ENCODE assay signal across 8 cellular contexts in genomic region chr3:120417272-120417911, GRCh38. TPM values are rescaled to one million over a fixed set of nuclear protein-coding genes. Genes with fewer than 3 reads are reported as not detected.
DNase-seq lines count a peak whose midpoint lies in the region; ATAC-seq and TF ChIP-seq lines count a peak whose summit lies in the region.

No MANE protein-coding gene starts in this region.

- H3K27ac Mint-ChIP-seq in activated CD4-positive, alpha-beta T cell treated with anti-CD3 and anti-CD28 coated beads, Interleukin-2, amount 10 ng/mL, durations not matched to agents 7 days and 5 days: peak overlapping the region; percentile 61

- peak overlapping the region; percentile 71 for H3K4me2 ChIP-seq in BLaER1

- no peaks in the 10 kb centered on the region for H3K9me3 ChIP-seq in BLaER1
- no peaks in the 10 kb centered on the region for H3K9me3 ChIP-seq in liver (ENCODE audit: control insufficient read depth in 4 of 4, low read length in 3 of 4)

- H4K20me1 ChIP-seq in BLaER1: no peaks in the 10 kb centered on the region

- peak overlapping the region; percentile 63 for H3K4me3 ChIP-seq in BLaER1
- peak overlapping the region; percentile 30 to 53 (median 51) for H3K4me3 ChIP-seq in liver (ENCODE audit: low read depth in 1 of 3, low read length in 3 of 3)

- under 1% methylated on average over 9 of the region's 9 CpGs for WGBS in liver

- ATAC-seq in GM19324 (IDR thresholded peaks at IDR 0.05; ENCODE audit: low FRiP score, unreplicated experiment) (peak; percentile 96), HG03460 (IDR thresholded peaks at IDR 0.05; ENCODE audit: unreplicated experiment) (peak; percentile 99)

- H3K27me3 Mint-ChIP-seq in activated CD4-positive, alpha-beta T cell treated with anti-CD3 and anti-CD28 coated beads, Interleukin-2, amount 10 ng/mL, durations not matched to agents 7 days and 5 days: no peaks in the 10 kb centered on the region

- H3K9ac ChIP-seq in BLaER1: peak overlapping the region; percentile 67; the same call in 1 of the 2 replicates
- peak overlapping the region in 1 of 2 donors; percentile 55 for H3K9ac ChIP-seq in liver (ENCODE audit: low read depth in 1 of 2, low read length in 2 of 2)

- H3K36me3 ChIP-seq in BLaER1 (peaks cover 20% of the 10 kb centered on the region), liver (ENCODE audit: control insufficient read depth in 4 of 4, insufficient read depth in 3 of 4, low read depth in 1 of 4, low read length in 3 of 4) (no peaks in the 10 kb centered on the region)

- CTCF ChIA-PET in activated CD4-positive, alpha-beta T cell treated with anti-CD3 and anti-CD28 coated beads, Interleukin-2, amount 10 ng/mL, durations not matched to agents 7 days and 5 days (lab: Charles Lee): interaction anchor here (0.6 to 2.1 kb wide), 21 partner anchors 8 to 1111 kb away, joined by 3 to 18 read pairs (median 4); partner anchors contain the start of gene GSK3B

- no peaks in the 10 kb centered on the region for H3K9me3 Mint-ChIP-seq in activated CD4-positive, alpha-beta T cell treated with anti-CD3 and anti-CD28 coated beads, Interleukin-2, amount 10 ng/mL, durations not matched to agents 7 days and 5 days

- TF ChIP-seq CTCF in liver (IDR thresholded peaks at IDR 0.05; ENCODE audit: low read depth, low read length, missing input control): peak; percentile 97

- H3K4me3 Mint-ChIP-seq in activated CD4-positive, alpha-beta T cell treated with anti-CD3 and anti-CD28 coated beads, Interleukin-2, amount 10 ng/mL, durations not matched to agents 7 days and 5 days: peak overlapping the region; percentile 76

- H3K27ac ChIP-seq in BLaER1 (peak overlapping the region; percentile 37), liver (ENCODE audit: low read depth in 1 of 2, low read length in 2 of 2) (peak overlapping the region; percentile 18 to 51)

- POLR2A ChIA-PET in activated CD4-positive, alpha-beta T cell treated with anti-CD3 and anti-CD28 coated beads, Interleukin-2, amount 10 ng/mL, durations not matched to agents 7 days and 5 days (lab: Charles Lee): interaction anchor here (1.1 kb wide), 1 partner anchor 68 kb away, joined by 4 read pairs; the partner anchor contains the start of gene LRRC58

- H3K27me3 ChIP-seq in BLaER1 (no peaks in the 10 kb centered on the region), liver (ENCODE audit: control insufficient read depth in 4 of 4, insufficient read depth in 4 of 4, low read length in 3 of 4) (no peaks in the 10 kb centered on the region)

- H3K4me1 ChIP-seq in BLaER1 (peaks cover 10% of the 10 kb centered on the region), liver (ENCODE audit: control insufficient read depth in 4 of 4, insufficient read depth in 4 of 4, low read length in 3 of 4) (peaks cover 0 to 32% (median 23%) of the 10 kb centered on the region in 4 donors)

- DNase-seq in NCI-H524 (lab: John Stamatoyannopoulos, UW) (peak; percentile 97 to 99), dermis blood vessel endothelial cell (peak; percentile 99)
- peak; percentile 93 for DNase-seq in activated CD4-positive, alpha-beta T cell treated with anti-CD3 and anti-CD28 coated beads, Interleukin-2, amount 10 ng/mL, durations not matched to agents 7 days and 5 days
- peak; percentile 88 for DNase-seq in stimulated activated CD4-positive, alpha-beta T cell treated with anti-CD3 and anti-CD28 coated beads, Interleukin-4, amount 100 ng/mL, for 24 hours

- TF ChIP-seq RAD21 in liver (IDR thresholded peaks at IDR 0.05): peak; percentile 99

- H3K4me1 Mint-ChIP-seq in activated CD4-positive, alpha-beta T cell treated with anti-CD3 and anti-CD28 coated beads, Interleukin-2, amount 10 ng/mL, durations not matched to agents 7 days and 5 days: peaks cover 19% of the 10 kb centered on the region

- H3K36me3 Mint-ChIP-seq in activated CD4-positive, alpha-beta T cell treated with anti-CD3 and anti-CD28 coated beads, Interleukin-2, amount 10 ng/mL, durations not matched to agents 7 days and 5 days (ENCODE audit: low read depth): no peaks in the 10 kb centered on the region

TF ChIP-seq in liver, 16 proteins besides CTCF, POLR2A, EP300 and RAD21:
- TF ChIP-seq HNF4G (IDR thresholded peaks at IDR 0.05) (no peak), ZBTB33 (IDR thresholded peaks at IDR 0.05) (no peak), YY1 (IDR thresholded peaks at IDR 0.05) (no peak), FOXA1 (IDR thresholded peaks at IDR 0.05) (peak; percentile 42), RXRA (IDR thresholded peaks at IDR 0.05) (peak; percentile 36 to 38), GABPA (IDR thresholded peaks at IDR 0.05 in 1 of 2, conservative IDR thresholded peaks at IDR 0.05 in 1 of 2) (peak in 1 of 2 donors; percentile 23), FOXA2 (IDR thresholded peaks at IDR 0.05) (peak; percentile 57), EGR1 (IDR thresholded peaks at IDR 0.05; ENCODE audit: low read depth in 2 of 2) (no peak), SP1 (IDR thresholded peaks at IDR 0.05) (peak; percentile 51), JUND (IDR thresholded peaks at IDR 0.05) (peak in 1 of 2 donors; percentile 49), TAF1 (conservative IDR thresholded peaks at IDR 0.05) (no peak), HNF4A (conservative IDR thresholded peaks at IDR 0.05) (peak in 1 of 2 donors; percentile 32), NR2F2 (IDR thresholded peaks at IDR 0.05) (no peak)
- TF ChIP-seq, protein P1, sequence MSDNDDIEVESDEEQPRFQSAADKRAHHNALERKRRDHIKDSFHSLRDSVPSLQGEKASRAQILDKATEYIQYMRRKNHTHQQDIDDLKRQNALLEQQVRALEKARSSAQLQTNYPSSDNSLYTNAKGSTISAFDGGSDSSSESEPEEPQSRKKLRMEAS (IDR thresholded peaks at IDR 0.05): peak; percentile 58
- TF ChIP-seq, protein P2, sequence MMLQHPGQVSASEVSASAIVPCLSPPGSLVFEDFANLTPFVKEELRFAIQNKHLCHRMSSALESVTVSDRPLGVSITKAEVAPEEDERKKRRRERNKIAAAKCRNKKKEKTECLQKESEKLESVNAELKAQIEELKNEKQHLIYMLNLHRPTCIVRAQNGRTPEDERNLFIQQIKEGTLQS (IDR thresholded peaks at IDR 0.05): peak; percentile 13
- TF ChIP-seq, protein P3, sequence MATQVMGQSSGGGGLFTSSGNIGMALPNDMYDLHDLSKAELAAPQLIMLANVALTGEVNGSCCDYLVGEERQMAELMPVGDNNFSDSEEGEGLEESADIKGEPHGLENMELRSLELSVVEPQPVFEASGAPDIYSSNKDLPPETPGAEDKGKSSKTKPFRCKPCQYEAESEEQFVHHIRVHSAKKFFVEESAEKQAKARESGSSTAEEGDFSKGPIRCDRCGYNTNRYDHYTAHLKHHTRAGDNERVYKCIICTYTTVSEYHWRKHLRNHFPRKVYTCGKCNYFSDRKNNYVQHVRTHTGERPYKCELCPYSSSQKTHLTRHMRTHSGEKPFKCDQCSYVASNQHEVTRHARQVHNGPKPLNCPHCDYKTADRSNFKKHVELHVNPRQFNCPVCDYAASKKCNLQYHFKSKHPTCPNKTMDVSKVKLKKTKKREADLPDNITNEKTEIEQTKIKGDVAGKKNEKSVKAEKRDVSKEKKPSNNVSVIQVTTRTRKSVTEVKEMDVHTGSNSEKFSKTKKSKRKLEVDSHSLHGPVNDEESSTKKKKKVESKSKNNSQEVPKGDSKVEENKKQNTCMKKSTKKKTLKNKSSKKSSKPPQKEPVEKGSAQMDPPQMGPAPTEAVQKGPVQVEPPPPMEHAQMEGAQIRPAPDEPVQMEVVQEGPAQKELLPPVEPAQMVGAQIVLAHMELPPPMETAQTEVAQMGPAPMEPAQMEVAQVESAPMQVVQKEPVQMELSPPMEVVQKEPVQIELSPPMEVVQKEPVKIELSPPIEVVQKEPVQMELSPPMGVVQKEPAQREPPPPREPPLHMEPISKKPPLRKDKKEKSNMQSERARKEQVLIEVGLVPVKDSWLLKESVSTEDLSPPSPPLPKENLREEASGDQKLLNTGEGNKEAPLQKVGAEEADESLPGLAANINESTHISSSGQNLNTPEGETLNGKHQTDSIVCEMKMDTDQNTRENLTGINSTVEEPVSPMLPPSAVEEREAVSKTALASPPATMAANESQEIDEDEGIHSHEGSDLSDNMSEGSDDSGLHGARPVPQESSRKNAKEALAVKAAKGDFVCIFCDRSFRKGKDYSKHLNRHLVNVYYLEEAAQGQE (IDR thresholded peaks at IDR 0.05): peak; percentile 57

RNA-seq across cellular contexts. Expression of gene FSTL1, which starts 33.4 kb away (rescaled TPM):
- under 1 TPM; 0.35 to 0.37 TPM for total RNA-seq in activated CD4-positive, alpha-beta T cell treated with anti-CD3 and anti-CD28 coated beads, Interleukin-2, amount 10 ng/mL, durations not matched to agents 7 days and 5 days
- total RNA-seq in dermis blood vessel endothelial cell (524 and 719 TPM in 2 replicates), liver (10 to 100 TPM; 20.8 to 67.5 TPM)
- 10 to 100 TPM in 1 of 2 donors, 1 to 10 TPM in 1; 9.6 to 28.4 TPM for polyA plus RNA-seq in liver

Comparison
In these comparisons a context has a peak if more than half of its experiments do, and no peak if none do; other contexts are left out.
1. Peak in every context shown above with its lines: DNase-seq, ATAC-seq, H3K4me3 ChIP-seq and H3K27ac ChIP-seq.
2. RNA of gene FSTL1, which starts 33.4 kb away (total RNA-seq): 524 to 719 TPM in dermis blood vessel endothelial cell and 20.8 to 67.5 TPM in liver; 0.35 to 0.37 TPM in activated CD4-positive, alpha-beta T cell treated with anti-CD3 and anti-CD28 coated beads, Interleukin-2, amount 10 ng/mL, durations not matched to agents 7 days and 5 days; every median in the first group is over 10 times any median in the second.